In genomic region chr13:54647275-54647674, GRCh38 we compare ENCODE assay signal across 29 cellular contexts.
"Had no signal": no experiment of that assay in that cellular context is flagged by ENCODE, and none has a peak within 500 bp of the region (broad histone marks: within the 10 kb centered on the region; RNA-seq: fewer than 3 reads in every experiment).

No MANE protein-coding gene starts in this region.

- ATAC-seq: activated T-cell treated with anti-CD3 and anti-CD28 coated beads, Interleukin-2, amount 50 U/mL, for 72 hours; gastroesophageal sphincter; heart right ventricle; WTC11 had no signal

- H3K36me3 ChIP-seq: colonic mucosa, esophagus squamous epithelium, gastroesophageal sphincter, heart right ventricle had no signal

- H3K9me3 ChIP-seq: colonic mucosa, esophagus squamous epithelium, gastroesophageal sphincter had no signal

- FAIRE-seq: astrocyte, endometrium, endothelial cell of umbilical vein had no signal

- H3K4me1 ChIP-seq: colonic mucosa, esophagus squamous epithelium, gastroesophageal sphincter, heart right ventricle had no signal

- H3K27me3 ChIP-seq: colonic mucosa, esophagus squamous epithelium, gastroesophageal sphincter, heart right ventricle, hepatocyte had no signal

- H3K4me3 ChIP-seq: colonic mucosa, esophagus squamous epithelium, gastroesophageal sphincter, heart right ventricle, hepatocyte had no signal

- DNase-seq: activated CD4-positive, alpha-beta memory T cell treated with anti-CD3 and anti-CD28 coated beads, Interleukin-2, amount 10 ng/mL, durations not matched to agents 7 days and 5 days; activated CD4-positive, alpha-beta T cell treated with anti-CD3 and anti-CD28 coated beads for 1 hour; activated CD4-positive, alpha-beta T cell treated with anti-CD3 and anti-CD28 coated beads for 4 hours; activated CD4-positive, alpha-beta T cell treated with anti-CD3 and anti-CD28 coated beads, Interleukin-2, amount 10 ng/mL, durations not matched to agents 7 days and 5 days; activated CD4-positive, alpha-beta T cell treated with anti-CD3 and anti-CD28 coated beads, Interleukin-2, amount 50 U/mL, for 4 hours; activated CD8-positive, alpha-beta memory T cell treated with anti-CD3 and anti-CD28 coated beads, Interleukin-2, amount 50 U/mL, for 48 hours; activated gamma-delta T cell; activated naive CD4-positive, alpha-beta T cell; activated naive CD4-positive, alpha-beta T cell treated with anti-CD3 and anti-CD28 coated beads, Interleukin-2, amount 10 ng/mL, durations not matched to agents 7 days and 5 days; activated T-cell treated with anti-CD3 and anti-CD28 coated beads for 4 hours; activated T-cell treated with anti-CD3 and anti-CD28 coated beads, Interleukin-2, amount 50 U/mL, for 24 hours; activated T-cell treated with anti-CD3 and anti-CD28 coated beads, Interleukin-2, amount 50 U/mL, for 72 hours; amniotic stem cell; anterior cingulate cortex; caudate nucleus; cerebellar nuclear complex; colonic mucosa; effector CD8-positive, alpha-beta T cell; esophagus squamous epithelium; foreskin melanocyte; heart right ventricle; T1000 had no signal

- H3K27ac ChIP-seq: colonic mucosa, epithelial cell of prostate, esophagus squamous epithelium, gastroesophageal sphincter, heart right ventricle, hepatocyte had no signal
